1 cellular context compared by ENCODE assay signal in genomic region chr2:218343591-218343990, GRCh38.
TF ChIP-seq lines count a peak whose summit lies in the region.

No MANE protein-coding gene starts in this region.

TF ChIP-seq in H1, 55 proteins besides CTCF, POLR2A, EP300 and RAD21:
- no peak for TF ChIP-seq YY1 (IDR thresholded peaks at IDR 0.05; ENCODE audit: low read depth, low read length)
- no peak for TF ChIP-seq CREB1 (IDR thresholded peaks at IDR 0.05)
- no peak for TF ChIP-seq TBP (IDR thresholded peaks at IDR 0.05; ENCODE audit: low read depth, low read length)
- TF ChIP-seq TCF12 (IDR thresholded peaks at IDR 0.05; ENCODE audit: low read depth, low read length), result no peak
- no peak for TF ChIP-seq SIX5 (IDR thresholded peaks at IDR 0.05; ENCODE audit: low read depth, low read length)
- no peak for TF ChIP-seq ATF2 (IDR thresholded peaks at IDR 0.05; ENCODE audit: low read length)
- TF ChIP-seq CBX8 (IDR thresholded peaks at IDR 0.05; ENCODE audit: borderline replicate concordance, low read depth, low read length), result no peak
- no peak for TF ChIP-seq SIN3A (conservative IDR thresholded peaks at IDR 0.05 in 1 of 2, IDR thresholded peaks at IDR 0.05 in 1 of 2; ENCODE audit: low read depth in 1 of 2, low read length in 2 of 2)
- no peak for TF ChIP-seq KDM4A (IDR thresholded peaks at IDR 0.05; ENCODE audit: low read depth, low read length, severe bottlenecking)
- TF ChIP-seq RFX5 (IDR thresholded peaks at IDR 0.05; ENCODE audit: borderline replicate concordance, low read depth, low read length), result no peak
